Comparison of ENCODE assay signal across 23 cellular contexts in the genomic region with DNA sequence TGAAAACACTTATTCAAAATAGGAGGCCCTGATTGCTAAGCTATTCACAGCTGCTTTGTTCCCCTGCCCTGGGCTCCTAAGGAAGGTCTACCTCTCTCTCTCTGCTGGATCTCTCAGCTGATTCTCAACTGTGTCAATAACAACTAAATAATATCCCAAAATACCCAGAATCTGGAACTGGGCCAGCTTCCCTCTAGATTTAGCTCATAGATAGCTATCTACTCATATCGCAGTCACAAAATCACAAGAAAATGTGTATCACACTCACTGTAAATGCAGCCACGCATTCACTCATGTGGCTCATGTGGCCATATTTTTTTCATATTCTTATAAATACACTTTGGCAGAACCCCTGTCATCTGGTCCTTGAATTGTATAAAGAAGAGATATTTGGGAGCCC.
DNase-seq lines count a peak whose midpoint lies in the region; ATAC-seq, FAIRE-seq and TF ChIP-seq lines count a peak whose summit lies in the region.
"Had no signal": no experiment of that assay in that cellular context is flagged by ENCODE, and none has a peak within 500 bp of the region (broad histone marks: within the 10 kb centered on the region; RNA-seq: fewer than 3 reads in every experiment).

No MANE protein-coding gene starts in this region.

- TF ChIP-seq CTCF in esophagus muscularis mucosa (IDR thresholded peaks at IDR 0.05), result no peak
- TF ChIP-seq CTCF in foreskin keratinocyte (conservative IDR thresholded peaks at IDR 0.05), result no peak
- no peak for TF ChIP-seq CTCF in kidney (IDR thresholded peaks at IDR 0.05; ENCODE audit: borderline replicate concordance, extremely low read depth, insufficient read depth)

- H3K36me3 ChIP-seq in esophagus muscularis mucosa (no peaks in the 10 kb centered on the region), kidney (ENCODE audit: control insufficient read depth in 1 of 2, insufficient read depth in 2 of 2, low read length in 2 of 2) (no peaks in the 10 kb centered on the region)
- H3K36me3 ChIP-seq: BE2C had no signal

- H3K4me3 ChIP-seq in esophagus muscularis mucosa (no peak overlapping the region), kidney (ENCODE audit: low read length in 2 of 2) (no peak overlapping the region)
- H3K4me3 ChIP-seq: GM23338 had no signal

- no peak for TF ChIP-seq POLR2A in esophagus muscularis mucosa (IDR thresholded peaks at IDR 0.05; ENCODE audit: low read depth)

- H3K27ac ChIP-seq in esophagus muscularis mucosa (replicated peaks in 1 of 4) (no peak overlapping the region), foreskin keratinocyte (no peak overlapping the region), kidney (ENCODE audit: low read depth in 2 of 2, low read length in 2 of 2) (no peak overlapping the region)

- H3K9me3 ChIP-seq in esophagus muscularis mucosa (no peaks in the 10 kb centered on the region), kidney (ENCODE audit: control insufficient read depth in 1 of 2, low read length in 2 of 2) (no peaks in the 10 kb centered on the region)
- H3K9me3 ChIP-seq: Caco-2 had no signal

- no peak overlapping the region for H3K9ac ChIP-seq in kidney (ENCODE audit: low read length in 2 of 2)

- H3K27me3 ChIP-seq in esophagus muscularis mucosa (peaks cover 0 to 12% (median 0%) of the 10 kb centered on the region in 4 donors), foreskin keratinocyte (no peaks in the 10 kb centered on the region)
- H3K27me3 ChIP-seq: BE2C had no signal

- no peak for TF ChIP-seq EP300 in esophagus muscularis mucosa (IDR thresholded peaks at IDR 0.05)

- ATAC-seq in foreskin keratinocyte (no peak), left colon (no peak)
- ATAC-seq: GM23338, HCT116 had no signal

- H3K4me1 ChIP-seq in esophagus muscularis mucosa (no peaks in the 10 kb centered on the region), foreskin keratinocyte (no peaks in the 10 kb centered on the region), kidney (ENCODE audit: control insufficient read depth in 1 of 2, insufficient read depth in 1 of 2, low read depth in 1 of 2, low read length in 2 of 2) (no peaks in the 10 kb centered on the region)
- H3K4me1 ChIP-seq: BE2C had no signal

- DNase-seq in NCI-H748 (lab: John Stamatoyannopoulos, UW; ENCODE audit: unreplicated experiment), result peak; percentile 17
- DNase-seq in NCI-H748 treated with DMSO at 0.1 percent for 48 hours (lab: John Stamatoyannopoulos, UW), result no peak
- DNase-seq in DMS153 treated with DMSO at 0.1 percent for 48 hours (lab: John Stamatoyannopoulos, UW; ENCODE audit: unreplicated experiment), result peak; percentile 25
- DNase-seq in NCI-H1417 (lab: John Stamatoyannopoulos, UW), result peak in 2 of 3 experiments; percentile 44 to 82
- DNase-seq in esophagus muscularis mucosa (ENCODE audit: extremely low spot score), result peak; percentile 50
- no peak for DNase-seq in foreskin keratinocyte
- DNase-seq in left colon, result no peak
- DNase-seq in kidney, result no peak
- DNase-seq: ACHN; BE2C; C1 segment of cervical spinal cord; Caco-2; CD4-positive, CD25-positive, alpha-beta regulatory T cell; CD8-positive, alpha-beta memory T cell; DMS79 treated with DMSO at 0.1 percent for 48 hours; GF-D8; H7; IMR-90 had no signal

- no peak for FAIRE-seq in kidney (lab: Jason Lieb, UNC)
- FAIRE-seq: A204.1, D721Med, HTR-8/SVneo had no signal

- intact Hi-C loops in esophagus muscularis mucosa (cut with DNase I) (no loop called here), left colon (cut with DNase I, micrococcal nuclease) (no loop called here), kidney (cut with DNase I) (no loop called here)

- WGBS in esophagus muscularis mucosa, result 95% methylated on average over 2 of the region's 2 CpGs

Comparison
In these comparisons a context has a peak if more than half of its experiments do, and no peak if none do; other contexts are left out.
1. DNase-seq: peak in NCI-H748 (single experiment), DMS153 treated with DMSO at 0.1 percent for 48 hours (single experiment), NCI-H1417 (2 of 3) and esophagus muscularis mucosa (single experiment); none in NCI-H748 treated with DMSO at 0.1 percent for 48 hours (single experiment), foreskin keratinocyte (0 of 2), left colon (0 of 2) and kidney (single experiment).